In genomic region chr4:7261174-7261573, GRCh38 we compare ENCODE assay signal across 17 cellular contexts.
"Had no signal": no experiment of that assay in that cellular context is flagged by ENCODE, and none has a peak within 500 bp of the region (broad histone marks: within the 10 kb centered on the region; RNA-seq: fewer than 3 reads in every experiment).

No MANE protein-coding gene starts in this region.

- H3K4me1 ChIP-seq: spleen had no signal

- H3K4me3 ChIP-seq: esophagus squamous epithelium, lung, spleen had no signal

- H3K9me3 ChIP-seq: esophagus squamous epithelium had no signal

- DNase-seq: activated CD4-positive, alpha-beta T cell treated with anti-CD3 and anti-CD28 coated beads for 4 hours; activated CD8-positive, alpha-beta memory T cell treated with anti-CD3 and anti-CD28 coated beads, Interleukin-2, amount 50 U/mL, for 48 hours; activated CD8-positive, alpha-beta T cell treated with anti-CD3 and anti-CD28 coated beads, Interleukin-2, amount 10 ng/mL, durations not matched to agents 7 days and 5 days; aorta; esophagus squamous epithelium; foreskin melanocyte; midbrain; naive thymus-derived CD4-positive, alpha-beta T cell; posterior cingulate gyrus; spleen; stimulated activated CD4-positive, alpha-beta T cell treated with anti-CD3 and anti-CD28 coated beads, Interleukin-2, amount 100 ng/mL, for 24 hours; stimulated activated naive B cell treated with anti-CD40 and anti-IgM and Interleukin-4, amounts not matched to agents 10 μg/mL and 1 μg/mL and 100 μg/mL, for 72 hours; substantia nigra; T1000; WERI-Rb-1 had no signal

- H3K27ac ChIP-seq: esophagus squamous epithelium, spleen, WERI-Rb-1 had no signal

- H3K36me3 ChIP-seq: esophagus squamous epithelium, spleen had no signal

- ATAC-seq: activated CD8-positive, alpha-beta T cell treated with anti-CD3 and anti-CD28 coated beads, Interleukin-2, amount 10 ng/mL, durations not matched to agents 7 days and 5 days; naive thymus-derived CD4-positive, alpha-beta T cell; right cardiac atrium; stimulated activated naive B cell treated with anti-CD40 and anti-IgM and Interleukin-4, amounts not matched to agents 10 μg/mL and 1 μg/mL and 100 μg/mL, for 72 hours had no signal
